20 cellular contexts compared by ENCODE assay signal in the genomic region with DNA sequence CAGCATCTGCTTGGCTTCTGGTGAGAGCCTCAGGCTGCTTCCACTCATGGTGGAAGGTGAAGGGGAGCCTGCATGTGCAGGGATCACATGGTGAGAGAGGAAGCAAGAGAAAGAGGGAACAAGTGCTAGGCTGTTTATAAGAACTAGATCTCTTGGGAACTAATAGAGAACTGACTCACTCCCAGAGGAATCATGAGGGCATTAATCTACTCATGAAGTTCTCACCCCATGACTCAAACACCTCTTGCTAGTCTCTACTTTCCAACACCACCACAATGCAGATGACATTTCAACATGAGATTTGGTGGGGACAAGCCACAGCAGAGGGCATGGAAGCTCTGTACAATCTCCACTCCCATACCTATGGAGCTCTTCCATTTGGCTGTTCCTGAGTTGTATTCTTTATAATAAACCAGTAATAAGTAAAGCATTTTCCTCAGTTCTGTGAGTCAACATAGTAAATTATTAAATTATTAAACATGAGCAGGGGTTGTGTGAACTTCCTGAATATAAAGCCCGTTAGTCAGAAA.
"Had no signal": no experiment of that assay in that cellular context is flagged by ENCODE, and none has a peak within 500 bp of the region (broad histone marks: within the 10 kb centered on the region; RNA-seq: fewer than 3 reads in every experiment).

No MANE protein-coding gene starts in this region.

- H3K27ac ChIP-seq: dorsolateral prefrontal cortex, gastroesophageal sphincter, heart right ventricle, lower lobe of right lung, neutrophil, pancreas, right lobe of liver, spleen, tibial artery had no signal

- FAIRE-seq: colon, pancreas had no signal

- H3K27me3 ChIP-seq: dorsolateral prefrontal cortex, gastroesophageal sphincter, heart right ventricle, neutrophil, pancreas, right lobe of liver, spleen, tibial artery had no signal

- H3K4me1 ChIP-seq: gastroesophageal sphincter, heart right ventricle, lower lobe of right lung, pancreas, right lobe of liver, spleen, tibial artery had no signal

- DNase-seq: activated CD4-positive, alpha-beta memory T cell treated with anti-CD3 and anti-CD28 coated beads, Interleukin-2, amount 10 ng/mL, durations not matched to agents 7 days and 5 days; activated CD4-positive, alpha-beta T cell treated with anti-CD3 and anti-CD28 coated beads for 36 hours; activated CD8-positive, alpha-beta memory T cell treated with anti-CD3 and anti-CD28 coated beads, Interleukin-2, amount 10 ng/mL, durations not matched to agents 7 days and 5 days; caudate nucleus; dorsolateral prefrontal cortex; endodermal cell; heart right ventricle; immature natural killer cell; left colon; lower lobe of right lung; natural killer cell; pancreas; right lobe of liver; spleen; stimulated activated naive CD4-positive, alpha-beta T cell treated with Interleukin-2 at 50 U/mL for 16 hours; tibial artery had no signal

- H3K36me3 ChIP-seq: gastroesophageal sphincter, heart right ventricle, lower lobe of right lung, neutrophil, pancreas, right lobe of liver, spleen, tibial artery had no signal

- H3K4me3 ChIP-seq: dorsolateral prefrontal cortex, gastroesophageal sphincter, heart right ventricle, lower lobe of right lung, pancreas, right lobe of liver, spleen, tibial artery had no signal

- ATAC-seq: activated CD4-positive, alpha-beta T cell treated with anti-CD3 and anti-CD28 coated beads for 36 hours; activated CD8-positive, alpha-beta memory T cell treated with anti-CD3 and anti-CD28 coated beads, Interleukin-2, amount 10 ng/mL, durations not matched to agents 7 days and 5 days; gastroesophageal sphincter; heart right ventricle; left colon; lower lobe of right lung; natural killer cell; pancreas; right lobe of liver; WTC11 had no signal

- H3K9me3 ChIP-seq: gastroesophageal sphincter, neutrophil, pancreas, right lobe of liver, tibial artery had no signal
